ENCODE assay signal across 19 cellular contexts in the genomic region with DNA sequence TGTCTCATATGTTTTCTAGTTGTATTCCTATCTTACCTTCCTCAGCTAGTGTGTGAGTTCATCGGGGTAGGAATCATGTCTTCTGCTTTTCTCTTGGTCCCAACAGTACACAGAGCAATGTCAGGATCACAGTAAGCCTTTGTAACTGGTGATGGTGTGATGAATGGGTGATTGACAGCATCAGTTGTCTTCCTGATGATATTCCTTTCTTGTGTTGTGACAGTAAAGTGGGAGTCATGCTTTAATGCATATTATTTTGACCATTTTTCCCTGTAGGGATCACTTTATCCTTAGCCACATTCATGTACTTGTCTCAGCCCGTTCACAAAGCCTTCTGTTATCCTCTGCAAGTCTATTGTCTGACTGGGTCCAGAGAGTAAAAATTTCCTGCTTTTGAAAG.
"Had no signal": no experiment of that assay in that cellular context is flagged by ENCODE, and none has a peak within 500 bp of the region (broad histone marks: within the 10 kb centered on the region; RNA-seq: fewer than 3 reads in every experiment).

No MANE protein-coding gene starts in this region.

- H3K27ac Mint-ChIP-seq: dendritic cell treated with granulocyte-macrophage colony-stimulating factor and Interleukin-4, amounts not matched to agents 40 ng/mL and 50 ng/mL, for 4 days had no signal

- ATAC-seq: activated CD4-positive, CD25-positive, alpha-beta regulatory T cell treated with anti-CD3 and anti-CD28 coated beads, Interleukin-2, amount 50 U/mL, for 24 hours had no signal

- H3K27me3 ChIP-seq: adrenal gland, right atrium auricular region, upper lobe of left lung had no signal

- H3K9me3 Mint-ChIP-seq: dendritic cell treated with granulocyte-macrophage colony-stimulating factor and Interleukin-4, amounts not matched to agents 40 ng/mL and 50 ng/mL, for 4 days had no signal

- H3K4me1 ChIP-seq: adrenal gland, prostate gland, right atrium auricular region, upper lobe of left lung had no signal

- H3K27ac ChIP-seq: adrenal gland, epithelial cell of prostate, prostate gland, right atrium auricular region, skin epidermis, thoracic aorta, upper lobe of left lung had no signal

- H3K4me3 Mint-ChIP-seq: dendritic cell treated with granulocyte-macrophage colony-stimulating factor and Interleukin-4, amounts not matched to agents 40 ng/mL and 50 ng/mL, for 4 days had no signal

- DNase-seq: activated CD4-positive, alpha-beta T cell treated with anti-CD3 and anti-CD28 coated beads, Interleukin-2, amount 50 U/mL, for 1 hour; activated CD8-positive, alpha-beta memory T cell treated with anti-CD3 and anti-CD28 coated beads, Interleukin-2, amount 50 U/mL, for 4 hours; activated effector memory CD4-positive, alpha-beta T cell treated with anti-CD3 and anti-CD28 coated beads, Interleukin-2, amount 50 U/mL, for 16 hours; activated naive CD4-positive, alpha-beta T cell treated with anti-CD3 and anti-CD28 coated beads, Interleukin-2, amount 50 U/mL, for 16 hours; activated T-cell treated with anti-CD3 and anti-CD28 coated beads, Interleukin-2, amount 50 U/mL, for 48 hours; adrenal gland; effector memory CD4-positive, alpha-beta T cell; hypothalamus; midbrain; stimulated activated CD4-positive, alpha-beta T cell treated with anti-CD3 and anti-CD28 coated beads, Interleukin-15, amount 100 ng/mL, for 24 hours; stimulated activated CD4-positive, alpha-beta T cell treated with anti-CD3 and anti-CD28 coated beads, Interleukin-2, amount 100 ng/mL, for 48 hours had no signal
